8 cellular contexts compared by ENCODE assay signal in genomic region chr19:3403489-3404323, GRCh38. TPM values are rescaled to one million over a fixed set of nuclear protein-coding genes. Genes with fewer than 3 reads are reported as not detected.
DNase-seq lines count a peak whose midpoint lies in the region; ATAC-seq and TF ChIP-seq lines count a peak whose summit lies in the region.

No MANE protein-coding gene starts in this region.

- H3K4me3 ChIP-seq in HFF-Myc (replicated peaks; ENCODE audit: low read depth, low read length) (peak overlapping the region; percentile 31), spleen (peak overlapping the region in 1 of 8 donors; percentile 31)

- ATAC-seq in left colon = peak; percentile 47
- ATAC-seq in HG02763 (IDR thresholded peaks at IDR 0.05; ENCODE audit: unreplicated experiment) = no peak

- DNase-seq in HFF-Myc (ENCODE audit: extremely low read depth, low read depth) (peak; percentile 78), chondrocyte (ENCODE audit: low spot score) (no peak), left colon (peak; percentile 58 to 86), spleen (peak; percentile 84), HT-29 (ENCODE audit: low spot score) (no peak), KG1 (lab: John Stamatoyannopoulos, UW) (no peak)
- no peak for DNase-seq in activated CD4-positive, CD25-positive, alpha-beta regulatory T cell (lab: John Stamatoyannopoulos, UW)

- no peaks in the 10 kb centered on the region for H3K9me3 ChIP-seq in spleen

- H3K27me3 ChIP-seq in spleen (replicated peaks in 1 of 7) = no peaks in the 10 kb centered on the region

- intact Hi-C loops in left colon (cut with DNase I, micrococcal nuclease) = no loop called here
- intact Hi-C loops in spleen (cut with DNase I; ENCODE audit: low total_unique reads) = no loop called here

- peak overlapping the region; percentile 60 for H3K4me3 Mint-ChIP-seq in chondrocyte (ENCODE audit: unreplicated experiment)

- H3K27ac ChIP-seq in spleen = peak overlapping the region; percentile 66 to 99 (median 93)

- TF ChIP-seq CTCF in HFF-Myc (IDR thresholded peaks at IDR 0.05; ENCODE audit: low read depth, low read length, missing control alignments) = no peak
- no peak for TF ChIP-seq CTCF in chondrocyte (IDR thresholded peaks at IDR 0.05)
- TF ChIP-seq CTCF in spleen (IDR thresholded peaks at IDR 0.05 in 8 of 11, conservative IDR thresholded peaks at IDR 0.05 in 3 of 11) = no peak

- no peak for TF ChIP-seq POLR2A in spleen (IDR thresholded peaks at IDR 0.05)

- peaks cover 11 to 93% (median 51%) of the 10 kb centered on the region in 6 donors for H3K4me1 ChIP-seq in spleen

- peaks cover 6% of the 10 kb centered on the region for H3K36me3 Mint-ChIP-seq in chondrocyte (ENCODE audit: low read depth)

- H3K27ac Mint-ChIP-seq in chondrocyte (ENCODE audit: unreplicated experiment) = peak overlapping the region; percentile 98

- peaks cover 0 to 38% (median 0%) of the 10 kb centered on the region in 6 donors for H3K36me3 ChIP-seq in spleen

- WGBS in spleen, 5 donors = 30 to 79% (median 45%) methylated on average over 30 to 49 of the region's 49 CpGs

- H3K9me3 Mint-ChIP-seq in chondrocyte (ENCODE audit: low read depth) = no peaks in the 10 kb centered on the region

- peaks cover 50% of the 10 kb centered on the region for H3K4me1 Mint-ChIP-seq in chondrocyte (ENCODE audit: low read depth)

- H3K27me3 Mint-ChIP-seq in chondrocyte (ENCODE audit: low read depth) = no peaks in the 10 kb centered on the region

RNA-seq across cellular contexts. Expression of gene NFIC, which starts 37.3 kb away (rescaled TPM):
- total RNA-seq in chondrocyte = 81.5 to 85.5 TPM (median 83.4 TPM) in 3 replicates
- total RNA-seq in left colon = 10 to 100 TPM; 52.4 to 57.8 TPM
- 100 to 1,000 TPM in 2 of 7 donors, 10 to 100 TPM in 5; 65.4 to 125 (median 77.1) TPM for total RNA-seq in spleen
- 10 to 100 TPM in 1 of 3 donors, 1 to 10 TPM in 2; 4.1 to 23.4 (median 4.2) TPM for polyA plus RNA-seq in spleen
- 23.1 and 34.2 TPM in 2 replicates for total RNA-seq in HT-29 (2014; rRNA removed; shearing (Covaris generic))

Comparison
In these comparisons a context has a peak if more than half of its experiments do, and no peak if none do; other contexts are left out.
1. DNase-seq: peak in HFF-Myc (single experiment), left colon (2 of 2) and spleen (single experiment); none in chondrocyte (single experiment), HT-29 (single experiment), activated CD4-positive, CD25-positive, alpha-beta regulatory T cell (0 of 4) and KG1 (single experiment).